In genomic region chr22:37844904-37845334, GRCh38 we compare ENCODE assay signal across 2 cellular contexts.
TF ChIP-seq lines count a peak whose summit lies in the region.

No MANE protein-coding gene starts in this region.

TF ChIP-seq in HCT116, 20 proteins besides CTCF, POLR2A, EP300 and RAD21 (continued from another document):
- TF ChIP-seq EZH2 (IDR thresholded peaks at IDR 0.05) (no peak), YY1 (IDR thresholded peaks at IDR 0.05; ENCODE audit: extremely low read depth, insufficient replicate concordance, low read depth, low read length) (no peak), SIN3A (IDR thresholded peaks at IDR 0.05; ENCODE audit: low read depth) (0 out of 2 replicates have a peak, but pooled peaks have one; percentile 30), SRF (IDR thresholded peaks at IDR 0.05; ENCODE audit: low read depth) (no peak)
TF ChIP-seq in HCT116: peak in this region for 1.

TF ChIP-seq in WTC11, 78 proteins besides CTCF, POLR2A, EP300 and RAD21 (continued from another document):
- TF ChIP-seq, protein P1, sequence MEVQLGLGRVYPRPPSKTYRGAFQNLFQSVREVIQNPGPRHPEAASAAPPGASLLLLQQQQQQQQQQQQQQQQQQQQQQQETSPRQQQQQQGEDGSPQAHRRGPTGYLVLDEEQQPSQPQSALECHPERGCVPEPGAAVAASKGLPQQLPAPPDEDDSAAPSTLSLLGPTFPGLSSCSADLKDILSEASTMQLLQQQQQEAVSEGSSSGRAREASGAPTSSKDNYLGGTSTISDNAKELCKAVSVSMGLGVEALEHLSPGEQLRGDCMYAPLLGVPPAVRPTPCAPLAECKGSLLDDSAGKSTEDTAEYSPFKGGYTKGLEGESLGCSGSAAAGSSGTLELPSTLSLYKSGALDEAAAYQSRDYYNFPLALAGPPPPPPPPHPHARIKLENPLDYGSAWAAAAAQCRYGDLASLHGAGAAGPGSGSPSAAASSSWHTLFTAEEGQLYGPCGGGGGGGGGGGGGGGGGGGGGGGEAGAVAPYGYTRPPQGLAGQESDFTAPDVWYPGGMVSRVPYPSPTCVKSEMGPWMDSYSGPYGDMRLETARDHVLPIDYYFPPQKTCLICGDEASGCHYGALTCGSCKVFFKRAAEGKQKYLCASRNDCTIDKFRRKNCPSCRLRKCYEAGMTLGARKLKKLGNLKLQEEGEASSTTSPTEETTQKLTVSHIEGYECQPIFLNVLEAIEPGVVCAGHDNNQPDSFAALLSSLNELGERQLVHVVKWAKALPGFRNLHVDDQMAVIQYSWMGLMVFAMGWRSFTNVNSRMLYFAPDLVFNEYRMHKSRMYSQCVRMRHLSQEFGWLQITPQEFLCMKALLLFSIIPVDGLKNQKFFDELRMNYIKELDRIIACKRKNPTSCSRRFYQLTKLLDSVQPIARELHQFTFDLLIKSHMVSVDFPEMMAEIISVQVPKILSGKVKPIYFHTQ (CRISPR knock-in tag; IDR thresholded peaks at IDR 0.05), result no peak
- TF ChIP-seq AFF4 (CRISPR knock-in tag; IDR thresholded peaks at IDR 0.05; ENCODE audit: borderline replicate concordance) (no peak), STAT6 (CRISPR knock-in tag; conservative IDR thresholded peaks at IDR 0.05; ENCODE audit: low read depth) (no peak), GTF2I (CRISPR knock-in tag; conservative IDR thresholded peaks at IDR 0.05) (no peak), SP1 (CRISPR knock-in tag; conservative IDR thresholded peaks at IDR 0.05) (no peak), TEAD1 (CRISPR knock-in tag; IDR thresholded peaks at IDR 0.05) (no peak), NFATC4 (CRISPR knock-in tag; IDR thresholded peaks at IDR 0.05) (no peak), NFYB (CRISPR knock-in tag; conservative IDR thresholded peaks at IDR 0.05; ENCODE audit: low read depth) (no peak), IRF1 (CRISPR knock-in tag; IDR thresholded peaks at IDR 0.05) (no peak), ZNF396 (CRISPR knock-in tag; IDR thresholded peaks at IDR 0.05; ENCODE audit: borderline replicate concordance) (no peak), ESRRA (CRISPR knock-in tag; IDR thresholded peaks at IDR 0.05; ENCODE audit: borderline replicate concordance) (no peak)
- TF ChIP-seq, protein P2, sequence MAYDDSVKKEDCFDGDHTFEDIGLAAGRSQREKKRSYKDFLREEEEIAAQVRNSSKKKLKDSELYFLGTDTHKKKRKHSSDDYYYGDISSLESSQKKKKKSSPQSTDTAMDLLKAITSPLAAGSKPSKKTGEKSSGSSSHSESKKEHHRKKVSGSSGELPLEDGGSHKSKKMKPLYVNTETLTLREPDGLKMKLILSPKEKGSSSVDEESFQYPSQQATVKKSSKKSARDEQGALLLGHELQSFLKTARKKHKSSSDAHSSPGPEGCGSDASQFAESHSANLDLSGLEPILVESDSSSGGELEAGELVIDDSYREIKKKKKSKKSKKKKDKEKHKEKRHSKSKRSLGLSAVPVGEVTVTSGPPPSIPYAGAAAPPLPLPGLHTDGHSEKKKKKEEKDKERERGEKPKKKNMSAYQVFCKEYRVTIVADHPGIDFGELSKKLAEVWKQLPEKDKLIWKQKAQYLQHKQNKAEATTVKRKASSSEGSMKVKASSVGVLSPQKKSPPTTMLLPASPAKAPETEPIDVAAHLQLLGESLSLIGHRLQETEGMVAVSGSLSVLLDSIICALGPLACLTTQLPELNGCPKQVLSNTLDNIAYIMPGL (CRISPR knock-in tag; IDR thresholded peaks at IDR 0.05), result no peak
- TF ChIP-seq, protein P3, sequence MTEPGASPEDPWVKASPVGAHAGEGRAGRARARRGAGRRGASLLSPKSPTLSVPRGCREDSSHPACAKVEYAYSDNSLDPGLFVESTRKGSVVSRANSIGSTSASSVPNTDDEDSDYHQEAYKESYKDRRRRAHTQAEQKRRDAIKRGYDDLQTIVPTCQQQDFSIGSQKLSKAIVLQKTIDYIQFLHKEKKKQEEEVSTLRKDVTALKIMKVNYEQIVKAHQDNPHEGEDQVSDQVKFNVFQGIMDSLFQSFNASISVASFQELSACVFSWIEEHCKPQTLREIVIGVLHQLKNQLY (CRISPR knock-in tag; IDR thresholded peaks at IDR 0.05), result no peak
